Comparison of ENCODE assay signal across 8 cellular contexts in genomic region chr11:85718991-85719807, GRCh38. TPM values are rescaled to one million over a fixed set of nuclear protein-coding genes. Genes with fewer than 3 reads are reported as not detected.
A peak's percentile ranks its signal among the peaks of the same experiment; 100 is the strongest.
DNase-seq lines count a peak whose midpoint lies in the region; ATAC-seq, FAIRE-seq and TF ChIP-seq lines count a peak whose summit lies in the region.

No MANE protein-coding gene starts in this region.

- H3K9ac ChIP-seq in ES-I3 (ENCODE audit: low read depth, low read length) = peak overlapping the region; percentile 52

- peaks cover 32% of the 10 kb centered on the region for H3K4me1 ChIP-seq in ES-I3 (ENCODE audit: insufficient read depth, low read length)
- H3K4me1 ChIP-seq in heart left ventricle = peaks cover 0 to 23% (median 8%) of the 10 kb centered on the region in 12 donors
- H3K4me1 ChIP-seq in small intestine (ENCODE audit: control insufficient read depth in 2 of 2, insufficient read depth in 1 of 2, low read depth in 1 of 2, low read length in 1 of 2) = peaks cover 0 to 5% of the 10 kb centered on the region in 2 donors

- FAIRE-seq in small intestine (lab: Jason Lieb, UNC) = no peak

- peak; percentile 94 for DNase-seq in amniotic stem cell (lab: John Stamatoyannopoulos, UW)
- DNase-seq in heart left ventricle = peak; percentile 45 to 73 (median 61)
- DNase-seq in posterior cingulate gyrus = peak in 8 of 10 donors; percentile 26 to 89 (median 49)
- no peak for DNase-seq in activated CD4-positive, CD25-positive, alpha-beta regulatory T cell (lab: John Stamatoyannopoulos, UW)
- DNase-seq in small intestine = no peak

- TF ChIP-seq POLR2A in heart left ventricle (IDR thresholded peaks at IDR 0.05) = no peak

- no peaks in the 10 kb centered on the region for H3K27me3 ChIP-seq in heart left ventricle
- H3K27me3 ChIP-seq in small intestine (ENCODE audit: control insufficient read depth in 2 of 2, insufficient read depth in 2 of 2, low read length in 2 of 2) = no peaks in the 10 kb centered on the region

- intact Hi-C loops in heart left ventricle (cut with DNase I) = no loop called here
- intact Hi-C loops in posterior cingulate gyrus (cut with DNase I) = no loop called here

- H3K9me3 ChIP-seq in ES-I3 (ENCODE audit: control insufficient read depth, insufficient read depth, low read length) (no peaks in the 10 kb centered on the region), heart left ventricle (no peaks in the 10 kb centered on the region), small intestine (ENCODE audit: control insufficient read depth, low read depth) (no peaks in the 10 kb centered on the region)

- TF ChIP-seq CTCF in heart left ventricle (IDR thresholded peaks at IDR 0.05) = no peak

- H3K36me3 ChIP-seq in ES-I3 (ENCODE audit: insufficient read depth, low read length) (no peaks in the 10 kb centered on the region), heart left ventricle (no peaks in the 10 kb centered on the region), small intestine (ENCODE audit: control insufficient read depth in 2 of 2, insufficient read depth in 2 of 2, low read length in 2 of 2) (peaks cover 0 to 1% of the 10 kb centered on the region in 2 donors)

- WGBS in heart left ventricle, 4 donors = 21 to 33% (median 24%) methylated on average over 10 of the region's 10 CpGs
- 62 to 84% (median 78%) methylated on average over 10 of the region's 10 CpGs for WGBS in small intestine, 3 donors

- H3K27ac ChIP-seq in heart left ventricle = peak overlapping the region in 11 of 12 donors; percentile 6 to 81 (median 64)
- H3K27ac ChIP-seq in small intestine (ENCODE audit: low read depth in 1 of 2, low read length in 1 of 2) = peak overlapping the region in 1 of 2 donors; percentile 35

- H3K4me3 ChIP-seq in heart left ventricle (peak overlapping the region in 11 of 12 donors; percentile 2 to 54 (median 32)), small intestine (ENCODE audit: low read depth in 1 of 2, low read length in 2 of 2) (no peak overlapping the region)

- peak; percentile 70 to 98 (median 98) for ATAC-seq in heart left ventricle
- ATAC-seq in GM18519 (IDR thresholded peaks at IDR 0.05; ENCODE audit: low FRiP score, unreplicated experiment) = no peak
- no peak for ATAC-seq in HG03571 (IDR thresholded peaks at IDR 0.05; ENCODE audit: unreplicated experiment)

RNA-seq across cellular contexts. Expression of gene CCDC89, which starts 33.2 kb away (rescaled TPM):
- 1 to 10 TPM in 2 of 9 donors, under 1 TPM in 6, not detected in 1; 0.28 to 1.5 (median 0.58) TPM for total RNA-seq in heart left ventricle
- polyA plus RNA-seq in heart left ventricle (under 1 TPM; 0.11 to 0.73 TPM), small intestine (under 1 TPM in 1 of 3 donors, not detected in 2; 0.55 TPM)

RNA-seq across cellular contexts. Expression of gene CREBZF, which starts 54.3 kb away (rescaled TPM):
- total RNA-seq in heart left ventricle = 10 to 100 TPM; 11.8 to 17.8 (median 12.9) TPM
- polyA plus RNA-seq in heart left ventricle (10 to 100 TPM; 11.5 to 12.8 TPM), small intestine (10 to 100 TPM; 13.0 to 18.6 (median 16.8) TPM)

Comparison
In these comparisons a context has a peak if more than half of its experiments do, and no peak if none do; other contexts are left out.
1. DNase-seq: peak in amniotic stem cell (single experiment), heart left ventricle (5 of 5) and posterior cingulate gyrus (8 of 10); none in activated CD4-positive, CD25-positive, alpha-beta regulatory T cell (0 of 4) and small intestine (single experiment).
2. ATAC-seq: peak in heart left ventricle (4 of 4); none in GM18519 (single experiment) and HG03571 (single experiment).
3. H3K4me3 ChIP-seq: peak in heart left ventricle (11 of 12); none in small intestine (0 of 2).